Comparison of ENCODE assay signal across 17 cellular contexts in genomic region chr3:174251696-174252095, GRCh38.
A peak's percentile ranks its signal among the peaks of the same experiment; 100 is the strongest.
DNase-seq lines count a peak whose midpoint lies in the region; ATAC-seq lines count a peak whose summit lies in the region.
"Had no signal": no experiment of that assay in that cellular context is flagged by ENCODE, and none has a peak within 500 bp of the region (broad histone marks: within the 10 kb centered on the region; RNA-seq: fewer than 3 reads in every experiment).

No MANE protein-coding gene starts in this region.

- H3K4me3 ChIP-seq in SK-N-MC = no peak overlapping the region; the same call in 1 of the 2 replicates
- H3K4me3 ChIP-seq: A549, BLaER1, HAP-1, K562 had no signal

- H3K9ac ChIP-seq in SK-N-MC (ENCODE audit: insufficient read length) = peak overlapping the region; percentile 29
- H3K9ac ChIP-seq: BLaER1 had no signal

- peak overlapping the region; percentile 40; the same call in 1 of the 2 replicates for H3K27ac ChIP-seq in SK-N-MC
- H3K27ac ChIP-seq: A549, BLaER1, HL-60 had no signal

- no peaks in the 10 kb centered on the region; the same call in 1 of the 2 replicates for H3K36me3 ChIP-seq in SK-N-MC (ENCODE audit: insufficient read depth, low read length)
- H3K36me3 ChIP-seq: BLaER1, HAP-1 had no signal

- DNase-seq in AG20443 (ENCODE audit: low spot score) = peak; percentile 12
- DNase-seq in SK-N-MC (ENCODE audit: low read depth, low spot score) = no peak
- peak; percentile 38 for DNase-seq in fibroblast of peridontal ligament (ENCODE audit: extremely low read depth)
- DNase-seq in left kidney (ENCODE audit: low read depth, low spot score) = peak; percentile 35
- DNase-seq in NCI-H82 (lab: John Stamatoyannopoulos, UW) = no peak
- DNase-seq in LoVo (ENCODE audit: low spot score) = no peak
- DNase-seq: AML-193; Caco-2; CD8-positive, alpha-beta memory T cell; DMS79 treated with DMSO at 0.1 percent for 48 hours; EL had no signal

- H3K9me3 ChIP-seq in SK-N-MC (ENCODE audit: low read depth, low read length) = peaks cover 1% of the 10 kb centered on the region; the same call in 1 of the 2 replicates
- H3K9me3 ChIP-seq: A549, BLaER1, Caco-2, HAP-1 had no signal

- no peak for ATAC-seq in HG02840 (IDR thresholded peaks at IDR 0.05; ENCODE audit: low FRiP score, unreplicated experiment)
- ATAC-seq: A549, K562 had no signal

Comparison
In these comparisons a context has a peak if more than half of its experiments do, and no peak if none do; other contexts are left out.
1. DNase-seq: peak in AG20443 (single experiment), fibroblast of peridontal ligament (single experiment) and left kidney (single experiment); none in SK-N-MC (single experiment), NCI-H82 (single experiment) and LoVo (single experiment).